1 cellular context compared by ENCODE assay signal in the genomic region with DNA sequence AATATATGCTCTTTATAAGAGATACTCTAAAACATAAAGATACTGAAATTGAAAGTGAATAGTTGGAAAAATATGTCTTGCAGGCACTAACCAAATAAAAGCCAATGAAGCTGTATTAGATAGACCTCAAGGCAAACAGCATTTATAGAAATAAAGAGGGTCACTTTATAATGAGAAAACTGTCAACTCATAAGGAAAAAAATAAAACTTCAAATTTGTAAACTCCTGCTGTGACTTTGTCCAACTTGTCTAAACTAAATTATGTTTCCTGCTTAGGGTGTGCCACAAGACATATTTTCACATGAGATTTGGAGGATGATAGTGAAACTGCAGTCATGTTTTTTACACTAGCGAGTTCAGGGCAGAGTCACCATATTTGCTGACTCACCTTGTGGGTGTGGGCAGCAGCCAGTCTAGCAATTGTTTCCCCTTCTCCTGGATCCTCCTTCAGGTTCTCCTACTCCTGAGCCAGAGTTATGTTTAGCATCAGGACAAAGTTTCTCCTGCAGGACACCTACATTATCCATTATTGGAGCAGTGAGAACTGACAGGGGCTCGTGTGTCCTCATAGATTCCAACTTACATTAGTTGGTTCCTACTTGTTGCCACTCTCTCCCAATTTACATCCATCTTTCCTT.
A peak's percentile ranks its signal among the peaks of the same experiment; 100 is the strongest.
TF ChIP-seq lines count a peak whose summit lies in the region.

No MANE protein-coding gene starts in this region.

TF ChIP-seq in K562, 482 proteins besides CTCF, POLR2A, EP300 and RAD21 (continued from another document and continues in another):
- TF ChIP-seq, protein P1, sequence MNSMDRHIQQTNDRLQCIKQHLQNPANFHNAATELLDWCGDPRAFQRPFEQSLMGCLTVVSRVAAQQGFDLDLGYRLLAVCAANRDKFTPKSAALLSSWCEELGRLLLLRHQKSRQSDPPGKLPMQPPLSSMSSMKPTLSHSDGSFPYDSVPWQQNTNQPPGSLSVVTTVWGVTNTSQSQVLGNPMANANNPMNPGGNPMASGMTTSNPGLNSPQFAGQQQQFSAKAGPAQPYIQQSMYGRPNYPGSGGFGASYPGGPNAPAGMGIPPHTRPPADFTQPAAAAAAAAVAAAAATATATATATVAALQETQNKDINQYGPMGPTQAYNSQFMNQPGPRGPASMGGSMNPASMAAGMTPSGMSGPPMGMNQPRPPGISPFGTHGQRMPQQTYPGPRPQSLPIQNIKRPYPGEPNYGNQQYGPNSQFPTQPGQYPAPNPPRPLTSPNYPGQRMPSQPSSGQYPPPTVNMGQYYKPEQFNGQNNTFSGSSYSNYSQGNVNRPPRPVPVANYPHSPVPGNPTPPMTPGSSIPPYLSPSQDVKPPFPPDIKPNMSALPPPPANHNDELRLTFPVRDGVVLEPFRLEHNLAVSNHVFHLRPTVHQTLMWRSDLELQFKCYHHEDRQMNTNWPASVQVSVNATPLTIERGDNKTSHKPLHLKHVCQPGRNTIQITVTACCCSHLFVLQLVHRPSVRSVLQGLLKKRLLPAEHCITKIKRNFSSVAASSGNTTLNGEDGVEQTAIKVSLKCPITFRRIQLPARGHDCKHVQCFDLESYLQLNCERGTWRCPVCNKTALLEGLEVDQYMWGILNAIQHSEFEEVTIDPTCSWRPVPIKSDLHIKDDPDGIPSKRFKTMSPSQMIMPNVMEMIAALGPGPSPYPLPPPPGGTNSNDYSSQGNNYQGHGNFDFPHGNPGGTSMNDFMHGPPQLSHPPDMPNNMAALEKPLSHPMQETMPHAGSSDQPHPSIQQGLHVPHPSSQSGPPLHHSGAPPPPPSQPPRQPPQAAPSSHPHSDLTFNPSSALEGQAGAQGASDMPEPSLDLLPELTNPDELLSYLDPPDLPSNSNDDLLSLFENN (IDR thresholded peaks at IDR 0.05; ENCODE audit: low read depth in 2 of 2, low read length in 2 of 2), result no peak
- TF ChIP-seq, protein P2, sequence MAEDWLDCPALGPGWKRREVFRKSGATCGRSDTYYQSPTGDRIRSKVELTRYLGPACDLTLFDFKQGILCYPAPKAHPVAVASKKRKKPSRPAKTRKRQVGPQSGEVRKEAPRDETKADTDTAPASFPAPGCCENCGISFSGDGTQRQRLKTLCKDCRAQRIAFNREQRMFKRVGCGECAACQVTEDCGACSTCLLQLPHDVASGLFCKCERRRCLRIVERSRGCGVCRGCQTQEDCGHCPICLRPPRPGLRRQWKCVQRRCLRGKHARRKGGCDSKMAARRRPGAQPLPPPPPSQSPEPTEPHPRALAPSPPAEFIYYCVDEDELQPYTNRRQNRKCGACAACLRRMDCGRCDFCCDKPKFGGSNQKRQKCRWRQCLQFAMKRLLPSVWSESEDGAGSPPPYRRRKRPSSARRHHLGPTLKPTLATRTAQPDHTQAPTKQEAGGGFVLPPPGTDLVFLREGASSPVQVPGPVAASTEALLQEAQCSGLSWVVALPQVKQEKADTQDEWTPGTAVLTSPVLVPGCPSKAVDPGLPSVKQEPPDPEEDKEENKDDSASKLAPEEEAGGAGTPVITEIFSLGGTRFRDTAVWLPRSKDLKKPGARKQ (CRISPR knock-in tag; IDR thresholded peaks at IDR 0.05), result no peak
- TF ChIP-seq, protein P3, sequence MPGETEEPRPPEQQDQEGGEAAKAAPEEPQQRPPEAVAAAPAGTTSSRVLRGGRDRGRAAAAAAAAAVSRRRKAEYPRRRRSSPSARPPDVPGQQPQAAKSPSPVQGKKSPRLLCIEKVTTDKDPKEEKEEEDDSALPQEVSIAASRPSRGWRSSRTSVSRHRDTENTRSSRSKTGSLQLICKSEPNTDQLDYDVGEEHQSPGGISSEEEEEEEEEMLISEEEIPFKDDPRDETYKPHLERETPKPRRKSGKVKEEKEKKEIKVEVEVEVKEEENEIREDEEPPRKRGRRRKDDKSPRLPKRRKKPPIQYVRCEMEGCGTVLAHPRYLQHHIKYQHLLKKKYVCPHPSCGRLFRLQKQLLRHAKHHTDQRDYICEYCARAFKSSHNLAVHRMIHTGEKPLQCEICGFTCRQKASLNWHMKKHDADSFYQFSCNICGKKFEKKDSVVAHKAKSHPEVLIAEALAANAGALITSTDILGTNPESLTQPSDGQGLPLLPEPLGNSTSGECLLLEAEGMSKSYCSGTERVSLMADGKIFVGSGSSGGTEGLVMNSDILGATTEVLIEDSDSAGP (CRISPR knock-in tag; IDR thresholded peaks at IDR 0.05), result no peak
- TF ChIP-seq SPI1 (IDR thresholded peaks at IDR 0.05; ENCODE audit: borderline replicate concordance, low read depth, low read length), result no peak
- TF ChIP-seq PCBP1 (IDR thresholded peaks at IDR 0.05; ENCODE audit: low read depth, low read length, poor library complexity, severe bottlenecking), result no peak
- peak; percentile 51; the same call in 1 of the 2 replicates for TF ChIP-seq JUN (IDR thresholded peaks at IDR 0.05; ENCODE audit: borderline replicate concordance, low read depth, low read length)
- TF ChIP-seq JUN (CRISPR knock-in tag; IDR thresholded peaks at IDR 0.05; ENCODE audit: borderline replicate concordance), result no peak
- TF ChIP-seq TEAD2 (tag; IDR thresholded peaks at IDR 0.05), result no peak
- TF ChIP-seq ZNF324 (CRISPR knock-in tag; IDR thresholded peaks at IDR 0.05), result no peak; the same call in 1 of the 2 replicates
- no peak for TF ChIP-seq SRSF9 (IDR thresholded peaks at IDR 0.05; ENCODE audit: borderline replicate concordance, low read depth, low read length)
- TF ChIP-seq GTF2E2 (tag; IDR thresholded peaks at IDR 0.05), result no peak
- TF ChIP-seq, protein P4, sequence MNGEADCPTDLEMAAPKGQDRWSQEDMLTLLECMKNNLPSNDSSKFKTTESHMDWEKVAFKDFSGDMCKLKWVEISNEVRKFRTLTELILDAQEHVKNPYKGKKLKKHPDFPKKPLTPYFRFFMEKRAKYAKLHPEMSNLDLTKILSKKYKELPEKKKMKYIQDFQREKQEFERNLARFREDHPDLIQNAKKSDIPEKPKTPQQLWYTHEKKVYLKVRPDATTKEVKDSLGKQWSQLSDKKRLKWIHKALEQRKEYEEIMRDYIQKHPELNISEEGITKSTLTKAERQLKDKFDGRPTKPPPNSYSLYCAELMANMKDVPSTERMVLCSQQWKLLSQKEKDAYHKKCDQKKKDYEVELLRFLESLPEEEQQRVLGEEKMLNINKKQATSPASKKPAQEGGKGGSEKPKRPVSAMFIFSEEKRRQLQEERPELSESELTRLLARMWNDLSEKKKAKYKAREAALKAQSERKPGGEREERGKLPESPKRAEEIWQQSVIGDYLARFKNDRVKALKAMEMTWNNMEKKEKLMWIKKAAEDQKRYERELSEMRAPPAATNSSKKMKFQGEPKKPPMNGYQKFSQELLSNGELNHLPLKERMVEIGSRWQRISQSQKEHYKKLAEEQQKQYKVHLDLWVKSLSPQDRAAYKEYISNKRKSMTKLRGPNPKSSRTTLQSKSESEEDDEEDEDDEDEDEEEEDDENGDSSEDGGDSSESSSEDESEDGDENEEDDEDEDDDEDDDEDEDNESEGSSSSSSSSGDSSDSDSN (IDR thresholded peaks at IDR 0.05; ENCODE audit: borderline replicate concordance in 1 of 2, low read depth in 2 of 2, low read length in 2 of 2), result no peak
- TF ChIP-seq BACH1 (tag; IDR thresholded peaks at IDR 0.05), result peak; percentile 97
- TF ChIP-seq NR3C1 (CRISPR knock-in tag; IDR thresholded peaks at IDR 0.05), result no peak
- TF ChIP-seq MEF2D (tag; conservative IDR thresholded peaks at IDR 0.05; ENCODE audit: low read depth), result peak; percentile 56; the same call in 1 of the 2 replicates
- TF ChIP-seq, protein P5, sequence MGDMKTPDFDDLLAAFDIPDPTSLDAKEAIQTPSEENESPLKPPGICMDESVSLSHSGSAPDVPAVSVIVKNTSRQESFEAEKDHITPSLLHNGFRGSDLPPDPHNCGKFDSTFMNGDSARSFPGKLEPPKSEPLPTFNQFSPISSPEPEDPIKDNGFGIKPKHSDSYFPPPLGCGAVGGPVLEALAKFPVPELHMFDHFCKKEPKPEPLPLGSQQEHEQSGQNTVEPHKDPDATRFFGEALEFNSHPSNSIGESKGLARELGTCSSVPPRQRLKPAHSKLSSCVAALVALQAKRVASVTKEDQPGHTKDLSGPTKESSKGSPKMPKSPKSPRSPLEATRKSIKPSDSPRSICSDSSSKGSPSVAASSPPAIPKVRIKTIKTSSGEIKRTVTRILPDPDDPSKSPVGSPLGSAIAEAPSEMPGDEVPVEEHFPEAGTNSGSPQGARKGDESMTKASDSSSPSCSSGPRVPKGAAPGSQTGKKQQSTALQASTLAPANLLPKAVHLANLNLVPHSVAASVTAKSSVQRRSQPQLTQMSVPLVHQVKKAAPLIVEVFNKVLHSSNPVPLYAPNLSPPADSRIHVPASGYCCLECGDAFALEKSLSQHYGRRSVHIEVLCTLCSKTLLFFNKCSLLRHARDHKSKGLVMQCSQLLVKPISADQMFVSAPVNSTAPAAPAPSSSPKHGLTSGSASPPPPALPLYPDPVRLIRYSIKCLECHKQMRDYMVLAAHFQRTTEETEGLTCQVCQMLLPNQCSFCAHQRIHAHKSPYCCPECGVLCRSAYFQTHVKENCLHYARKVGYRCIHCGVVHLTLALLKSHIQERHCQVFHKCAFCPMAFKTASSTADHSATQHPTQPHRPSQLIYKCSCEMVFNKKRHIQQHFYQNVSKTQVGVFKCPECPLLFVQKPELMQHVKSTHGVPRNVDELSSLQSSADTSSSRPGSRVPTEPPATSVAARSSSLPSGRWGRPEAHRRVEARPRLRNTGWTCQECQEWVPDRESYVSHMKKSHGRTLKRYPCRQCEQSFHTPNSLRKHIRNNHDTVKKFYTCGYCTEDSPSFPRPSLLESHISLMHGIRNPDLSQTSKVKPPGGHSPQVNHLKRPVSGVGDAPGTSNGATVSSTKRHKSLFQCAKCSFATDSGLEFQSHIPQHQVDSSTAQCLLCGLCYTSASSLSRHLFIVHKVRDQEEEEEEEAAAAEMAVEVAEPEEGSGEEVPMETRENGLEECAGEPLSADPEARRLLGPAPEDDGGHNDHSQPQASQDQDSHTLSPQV (IDR thresholded peaks at IDR 0.05), result peak; percentile 96
- no peak for TF ChIP-seq TCFL5 (CRISPR knock-in tag; conservative IDR thresholded peaks at IDR 0.05)
- TF ChIP-seq ZC3H8 (IDR thresholded peaks at IDR 0.05), result no peak
- TF ChIP-seq, protein P6, sequence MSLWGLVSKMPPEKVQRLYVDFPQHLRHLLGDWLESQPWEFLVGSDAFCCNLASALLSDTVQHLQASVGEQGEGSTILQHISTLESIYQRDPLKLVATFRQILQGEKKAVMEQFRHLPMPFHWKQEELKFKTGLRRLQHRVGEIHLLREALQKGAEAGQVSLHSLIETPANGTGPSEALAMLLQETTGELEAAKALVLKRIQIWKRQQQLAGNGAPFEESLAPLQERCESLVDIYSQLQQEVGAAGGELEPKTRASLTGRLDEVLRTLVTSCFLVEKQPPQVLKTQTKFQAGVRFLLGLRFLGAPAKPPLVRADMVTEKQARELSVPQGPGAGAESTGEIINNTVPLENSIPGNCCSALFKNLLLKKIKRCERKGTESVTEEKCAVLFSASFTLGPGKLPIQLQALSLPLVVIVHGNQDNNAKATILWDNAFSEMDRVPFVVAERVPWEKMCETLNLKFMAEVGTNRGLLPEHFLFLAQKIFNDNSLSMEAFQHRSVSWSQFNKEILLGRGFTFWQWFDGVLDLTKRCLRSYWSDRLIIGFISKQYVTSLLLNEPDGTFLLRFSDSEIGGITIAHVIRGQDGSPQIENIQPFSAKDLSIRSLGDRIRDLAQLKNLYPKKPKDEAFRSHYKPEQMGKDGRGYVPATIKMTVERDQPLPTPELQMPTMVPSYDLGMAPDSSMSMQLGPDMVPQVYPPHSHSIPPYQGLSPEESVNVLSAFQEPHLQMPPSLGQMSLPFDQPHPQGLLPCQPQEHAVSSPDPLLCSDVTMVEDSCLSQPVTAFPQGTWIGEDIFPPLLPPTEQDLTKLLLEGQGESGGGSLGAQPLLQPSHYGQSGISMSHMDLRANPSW (CRISPR knock-in tag; IDR thresholded peaks at IDR 0.05), result no peak
- peak; percentile 37; the same call in 1 of the 2 replicates for TF ChIP-seq MECOM (CRISPR knock-in tag; IDR thresholded peaks at IDR 0.05)
- TF ChIP-seq FOSL1 (tag; conservative IDR thresholded peaks at IDR 0.05), result peak; percentile 92
- no peak for TF ChIP-seq PRPF4 (IDR thresholded peaks at IDR 0.05; ENCODE audit: insufficient read depth, low read depth, low read length, poor library complexity, severe bottlenecking)
- TF ChIP-seq ZNF263 (CRISPR knock-in tag; IDR thresholded peaks at IDR 0.05; ENCODE audit: borderline replicate concordance), result no peak
- TF ChIP-seq, protein P7, sequence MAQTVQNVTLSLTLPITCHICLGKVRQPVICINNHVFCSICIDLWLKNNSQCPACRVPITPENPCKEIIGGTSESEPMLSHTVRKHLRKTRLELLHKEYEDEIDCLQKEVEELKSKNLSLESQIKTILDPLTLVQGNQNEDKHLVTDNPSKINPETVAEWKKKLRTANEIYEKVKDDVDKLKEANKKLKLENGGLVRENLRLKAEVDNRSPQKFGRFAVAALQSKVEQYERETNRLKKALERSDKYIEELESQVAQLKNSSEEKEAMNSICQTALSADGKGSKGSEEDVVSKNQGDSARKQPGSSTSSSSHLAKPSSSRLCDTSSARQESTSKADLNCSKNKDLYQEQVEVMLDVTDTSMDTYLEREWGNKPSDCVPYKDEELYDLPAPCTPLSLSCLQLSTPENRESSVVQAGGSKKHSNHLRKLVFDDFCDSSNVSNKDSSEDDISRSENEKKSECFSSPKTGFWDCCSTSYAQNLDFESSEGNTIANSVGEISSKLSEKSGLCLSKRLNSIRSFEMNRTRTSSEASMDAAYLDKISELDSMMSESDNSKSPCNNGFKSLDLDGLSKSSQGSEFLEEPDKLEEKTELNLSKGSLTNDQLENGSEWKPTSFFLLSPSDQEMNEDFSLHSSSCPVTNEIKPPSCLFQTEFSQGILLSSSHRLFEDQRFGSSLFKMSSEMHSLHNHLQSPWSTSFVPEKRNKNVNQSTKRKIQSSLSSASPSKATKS (CRISPR knock-in tag; IDR thresholded peaks at IDR 0.05), result no peak
- TF ChIP-seq, protein P8, sequence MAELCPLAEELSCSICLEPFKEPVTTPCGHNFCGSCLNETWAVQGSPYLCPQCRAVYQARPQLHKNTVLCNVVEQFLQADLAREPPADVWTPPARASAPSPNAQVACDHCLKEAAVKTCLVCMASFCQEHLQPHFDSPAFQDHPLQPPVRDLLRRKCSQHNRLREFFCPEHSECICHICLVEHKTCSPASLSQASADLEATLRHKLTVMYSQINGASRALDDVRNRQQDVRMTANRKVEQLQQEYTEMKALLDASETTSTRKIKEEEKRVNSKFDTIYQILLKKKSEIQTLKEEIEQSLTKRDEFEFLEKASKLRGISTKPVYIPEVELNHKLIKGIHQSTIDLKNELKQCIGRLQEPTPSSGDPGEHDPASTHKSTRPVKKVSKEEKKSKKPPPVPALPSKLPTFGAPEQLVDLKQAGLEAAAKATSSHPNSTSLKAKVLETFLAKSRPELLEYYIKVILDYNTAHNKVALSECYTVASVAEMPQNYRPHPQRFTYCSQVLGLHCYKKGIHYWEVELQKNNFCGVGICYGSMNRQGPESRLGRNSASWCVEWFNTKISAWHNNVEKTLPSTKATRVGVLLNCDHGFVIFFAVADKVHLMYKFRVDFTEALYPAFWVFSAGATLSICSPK (IDR thresholded peaks at IDR 0.05; ENCODE audit: borderline replicate concordance), result no peak
- TF ChIP-seq SMAD2 (IDR thresholded peaks at IDR 0.05; ENCODE audit: low read depth, low read length), result no peak
- TF ChIP-seq, protein P9, sequence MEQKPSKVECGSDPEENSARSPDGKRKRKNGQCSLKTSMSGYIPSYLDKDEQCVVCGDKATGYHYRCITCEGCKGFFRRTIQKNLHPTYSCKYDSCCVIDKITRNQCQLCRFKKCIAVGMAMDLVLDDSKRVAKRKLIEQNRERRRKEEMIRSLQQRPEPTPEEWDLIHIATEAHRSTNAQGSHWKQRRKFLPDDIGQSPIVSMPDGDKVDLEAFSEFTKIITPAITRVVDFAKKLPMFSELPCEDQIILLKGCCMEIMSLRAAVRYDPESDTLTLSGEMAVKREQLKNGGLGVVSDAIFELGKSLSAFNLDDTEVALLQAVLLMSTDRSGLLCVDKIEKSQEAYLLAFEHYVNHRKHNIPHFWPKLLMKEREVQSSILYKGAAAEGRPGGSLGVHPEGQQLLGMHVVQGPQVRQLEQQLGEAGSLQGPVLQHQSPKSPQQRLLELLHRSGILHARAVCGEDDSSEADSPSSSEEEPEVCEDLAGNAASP (IDR thresholded peaks at IDR 0.05), result no peak
- no peak for TF ChIP-seq FUS (optimal IDR thresholded peaks at IDR 0.05; ENCODE audit: low read depth, low read length)
- no peak for TF ChIP-seq MXI1 (IDR thresholded peaks at IDR 0.05; ENCODE audit: low read depth, low read length)
- no peak; the same call in 1 of the 2 replicates for TF ChIP-seq NR2C1 (IDR thresholded peaks at IDR 0.05)
- TF ChIP-seq NR2C1 (tag; IDR thresholded peaks at IDR 0.05), result no peak
- TF ChIP-seq PRMT5 (CRISPR knock-in tag; IDR thresholded peaks at IDR 0.05), result no peak
